Comparison of ENCODE assay signal across 27 cellular contexts in the genomic region with DNA sequence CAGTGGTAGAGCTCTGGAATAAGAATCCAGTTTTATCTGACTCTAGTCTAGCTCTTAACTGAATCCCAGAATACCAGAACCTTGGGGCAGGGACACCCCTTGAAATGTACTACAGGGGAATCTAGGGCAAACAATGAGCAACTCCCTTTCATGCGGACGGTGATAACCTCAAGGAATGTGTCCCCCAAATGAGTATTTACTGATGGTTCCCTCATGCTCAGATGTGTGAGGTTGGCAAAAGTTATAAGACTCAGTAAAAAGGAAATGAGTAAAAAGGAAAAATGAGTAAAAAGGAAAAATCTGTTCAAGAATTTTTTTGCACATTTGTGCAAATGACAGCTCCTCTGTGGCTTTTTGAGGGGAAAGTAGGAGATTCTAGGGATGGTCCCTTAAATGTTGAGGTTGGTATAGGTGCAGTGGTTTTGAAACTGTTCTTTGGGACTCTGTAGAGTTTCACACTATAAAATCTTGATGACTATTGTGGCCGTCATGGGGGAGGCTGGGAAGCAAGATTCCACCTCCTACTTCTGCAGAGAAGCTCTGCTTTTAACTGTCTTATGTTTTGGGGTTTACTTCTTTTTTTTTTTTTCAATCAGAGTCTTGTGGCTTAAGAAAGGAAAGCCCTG. TPM values are rescaled to one million over a fixed set of nuclear protein-coding genes. Genes with fewer than 3 reads are reported as not detected.
"Had no signal": no experiment of that assay in that cellular context is flagged by ENCODE, and none has a peak within 500 bp of the region (broad histone marks: within the 10 kb centered on the region; RNA-seq: fewer than 3 reads in every experiment).

No MANE protein-coding gene starts in this region.

- H3K4me3 Mint-ChIP-seq: activated B cell treated with CpG ODN at 0.5 μM for 24 hours; activated CD4-positive, alpha-beta memory T cell treated with anti-CD3 and anti-CD28 coated beads for 36 hours; activated CD8-positive, alpha-beta memory T cell treated with anti-CD3 and anti-CD28 coated beads, Interleukin-2, amount 10 ng/mL, durations not matched to agents 7 days and 5 days; activated CD8-positive, alpha-beta T cell treated with anti-CD3 and anti-CD28 coated beads, Interleukin-2, amount 10 ng/mL, durations not matched to agents 7 days and 5 days; activated naive CD4-positive, alpha-beta T cell treated with anti-CD3 and anti-CD28 coated beads for 36 hours; activated naive CD8-positive, alpha-beta T cell; activated T-cell treated with anti-CD3 and anti-CD28 coated beads, Interleukin-2, amount 50 U/mL, for 24 hours; brain had no signal

- H3K27me3 Mint-ChIP-seq: activated CD4-positive, alpha-beta memory T cell treated with anti-CD3 and anti-CD28 coated beads for 36 hours; activated CD8-positive, alpha-beta memory T cell treated with anti-CD3 and anti-CD28 coated beads, Interleukin-2, amount 10 ng/mL, durations not matched to agents 7 days and 5 days had no signal

- H3K9me3 Mint-ChIP-seq: activated CD4-positive, alpha-beta memory T cell treated with anti-CD3 and anti-CD28 coated beads for 36 hours; activated T-cell treated with anti-CD3 and anti-CD28 coated beads, Interleukin-2, amount 50 U/mL, for 24 hours had no signal

- H3K4me1 Mint-ChIP-seq: activated B cell treated with CpG ODN at 0.5 μM for 24 hours; activated CD8-positive, alpha-beta memory T cell treated with anti-CD3 and anti-CD28 coated beads, Interleukin-2, amount 10 ng/mL, durations not matched to agents 7 days and 5 days had no signal

- H3K27ac Mint-ChIP-seq: activated B cell treated with CpG ODN at 0.5 μM for 24 hours; activated CD4-positive, alpha-beta memory T cell treated with anti-CD3 and anti-CD28 coated beads for 36 hours; activated CD8-positive, alpha-beta memory T cell treated with anti-CD3 and anti-CD28 coated beads, Interleukin-2, amount 10 ng/mL, durations not matched to agents 7 days and 5 days; activated CD8-positive, alpha-beta T cell treated with anti-CD3 and anti-CD28 coated beads, Interleukin-2, amount 10 ng/mL, durations not matched to agents 7 days and 5 days; activated naive CD4-positive, alpha-beta T cell treated with anti-CD3 and anti-CD28 coated beads for 36 hours; activated naive CD8-positive, alpha-beta T cell; activated T-cell treated with anti-CD3 and anti-CD28 coated beads, Interleukin-2, amount 50 U/mL, for 24 hours; activated T-helper 2 cell treated with anti-CD3 and anti-CD28 coated beads, Interferon-gamma antibody, Interleukin-2, Interleukin-4, amounts not matched to agents 10 μg/mL and 5 μg/mL and 100 μg/mL, durations not matched to agents 14 hours and 24 hours and 36 hours had no signal

- DNase-seq: activated B cell treated with CpG ODN at 0.5 μM for 24 hours; activated CD4-positive, alpha-beta memory T cell treated with anti-CD3 and anti-CD28 coated beads for 36 hours; activated CD4-positive, alpha-beta T cell treated with anti-CD3 and anti-CD28 coated beads for 4 hours; activated CD8-positive, alpha-beta memory T cell treated with anti-CD3 and anti-CD28 coated beads, Interleukin-2, amount 10 ng/mL, durations not matched to agents 7 days and 5 days; activated CD8-positive, alpha-beta memory T cell treated with anti-CD3 and anti-CD28 coated beads, Interleukin-2, amount 50 U/mL, for 4 hours; activated CD8-positive, alpha-beta T cell treated with anti-CD3 and anti-CD28 coated beads, Interleukin-2, amount 10 ng/mL, durations not matched to agents 7 days and 5 days; activated effector memory CD4-positive, alpha-beta T cell treated with anti-CD3 and anti-CD28 coated beads, Interleukin-2, amount 50 U/mL, for 16 hours; activated naive CD4-positive, alpha-beta T cell treated with anti-CD3 and anti-CD28 coated beads for 36 hours; activated T-cell treated with anti-CD3 and anti-CD28 coated beads, Interleukin-2, amount 50 U/mL, for 24 hours; central memory CD4-positive, alpha-beta T cell; cerebellar nuclear complex; colonic mucosa; effector CD8-positive, alpha-beta T cell; foreskin fibroblast; gastrocnemius medialis; glutamatergic neuron; heart left ventricle; T1000; WERI-Rb-1 had no signal

- H3K36me3 Mint-ChIP-seq: activated CD4-positive, alpha-beta memory T cell treated with anti-CD3 and anti-CD28 coated beads for 36 hours; activated CD8-positive, alpha-beta memory T cell treated with anti-CD3 and anti-CD28 coated beads, Interleukin-2, amount 10 ng/mL, durations not matched to agents 7 days and 5 days; activated naive CD8-positive, alpha-beta T cell had no signal

- ATAC-seq: activated CD4-positive, CD25-positive, alpha-beta regulatory T cell treated with anti-CD3 and anti-CD28 coated beads, Interleukin-2, amount 50 U/mL, for 24 hours; activated CD8-positive, alpha-beta memory T cell treated with anti-CD3 and anti-CD28 coated beads, Interleukin-2, amount 10 ng/mL, durations not matched to agents 7 days and 5 days; activated CD8-positive, alpha-beta T cell treated with anti-CD3 and anti-CD28 coated beads, Interleukin-2, amount 10 ng/mL, durations not matched to agents 7 days and 5 days; esophagus mucosa; gastrocnemius medialis; heart left ventricle had no signal

RNA-seq across cellular contexts. Expression of gene NRXN3, which starts 58.6 kb away (rescaled TPM):
- total RNA-seq: activated B cell treated with CpG ODN at 0.5 μM for 24 hours; activated CD4-positive, alpha-beta memory T cell treated with anti-CD3 and anti-CD28 coated beads for 36 hours; activated CD8-positive, alpha-beta memory T cell treated with anti-CD3 and anti-CD28 coated beads for 36 hours; activated CD8-positive, alpha-beta memory T cell treated with anti-CD3 and anti-CD28 coated beads, Interleukin-2, amount 10 ng/mL, durations not matched to agents 7 days and 5 days; activated CD8-positive, alpha-beta T cell treated with anti-CD3 and anti-CD28 coated beads, Interleukin-2, amount 10 ng/mL, durations not matched to agents 7 days and 5 days; activated naive CD4-positive, alpha-beta T cell treated with anti-CD3 and anti-CD28 coated beads for 36 hours; activated T-helper 2 cell treated with anti-CD3 and anti-CD28 coated beads, Interferon-gamma antibody, Interleukin-2, Interleukin-4, amounts not matched to agents 10 μg/mL and 5 μg/mL and 100 μg/mL, durations not matched to agents 14 hours and 24 hours and 36 hours; T-helper 1 cell treated with Interleukin-12 subunit alpha and Interleukin-12 subunit beta and Interleukin-4 antibody, amounts not matched to agents 30 ng/mL and 1 ng/mL, for 36 hours; T-helper 2 cell treated with Interferon-gamma antibody and Interleukin-4, amounts not matched to agents 100 ng/mL and 5 ng/mL, for 36 hours had no signal
